In genomic region chr3:25429960-25430941, GRCh38 we compare ENCODE assay signal across 1 cellular context.
TF ChIP-seq lines count a peak whose summit lies in the region.

No MANE protein-coding gene starts in this region.

TF ChIP-seq in neural cell, 6 proteins besides CTCF, POLR2A, EP300 and RAD21 (continued from another document):
- TF ChIP-seq REST (IDR thresholded peaks at IDR 0.05; ENCODE audit: borderline replicate concordance) = no peak
- no peak for TF ChIP-seq POLR2AphosphoS5 (IDR thresholded peaks at IDR 0.05)
- no peak for TF ChIP-seq TAF1 (IDR thresholded peaks at IDR 0.05; ENCODE audit: low read depth)
- TF ChIP-seq EZH2 (IDR thresholded peaks at IDR 0.05; ENCODE audit: borderline replicate concordance, insufficient read depth, low read length, poor library complexity, severe bottlenecking) = no peak
TF ChIP-seq in neural cell: peak in this region for 0.
